ENCODE assay signal across 9 cellular contexts in genomic region chr1:42960693-42961559, GRCh38. TPM values are rescaled to one million over a fixed set of nuclear protein-coding genes. Genes with fewer than 3 reads are reported as not detected.
DNase-seq lines count a peak whose midpoint lies in the region; ATAC-seq, FAIRE-seq and TF ChIP-seq lines count a peak whose summit lies in the region.
"Had no signal": no experiment of that assay in that cellular context is flagged by ENCODE, and none has a peak within 500 bp of the region (broad histone marks: within the 10 kb centered on the region; RNA-seq: fewer than 3 reads in every experiment).

No MANE protein-coding gene starts in this region.

- ATAC-seq in HG02798 (IDR thresholded peaks at IDR 0.05; ENCODE audit: poor library complexity, unreplicated experiment) (no peak), SK-N-SH treated with all-trans-retinoic acid at 6 μM for 48 hours (no peak)

- no peak overlapping the region for H3K4me3 ChIP-seq in esophagus muscularis mucosa
- no peak overlapping the region for H3K4me3 ChIP-seq in trophoblast cell (ENCODE audit: low read depth, low read length)

- no peak overlapping the region for H3K4me2 ChIP-seq in trophoblast cell (ENCODE audit: low read length)

- no peak for TF ChIP-seq POLR2A in esophagus muscularis mucosa (IDR thresholded peaks at IDR 0.05; ENCODE audit: low read depth)

- intact Hi-C loops in esophagus muscularis mucosa (cut with DNase I): no loop called here

- H3K36me3 ChIP-seq in esophagus muscularis mucosa (no peaks in the 10 kb centered on the region), trophoblast cell (ENCODE audit: control insufficient read depth in 1 of 2, insufficient read depth in 2 of 2, low read length in 2 of 2) (peaks cover 3 to 5% of the 10 kb centered on the region in 2 experiments)

- H3K27me3 ChIP-seq in esophagus muscularis mucosa (no peaks in the 10 kb centered on the region), trophoblast cell (ENCODE audit: insufficient read depth, low read length) (no peaks in the 10 kb centered on the region)

- peak; percentile 55 for FAIRE-seq in RCC 7860 (lab: Jason Lieb, UNC)

- no peak overlapping the region for H2BK5ac ChIP-seq in trophoblast cell (ENCODE audit: low read depth, low read length, poor library complexity)

- DNase-seq in ELF-1 (ENCODE audit: low read depth, low spot score): peak; percentile 23
- DNase-seq in RCC 7860 (ENCODE audit: low spot score): peak; percentile 53
- DNase-seq in esophagus muscularis mucosa (ENCODE audit: extremely low spot score): no peak
- no peak for DNase-seq in trophoblast cell
- DNase-seq in NOMO-1 (lab: John Stamatoyannopoulos, UW; ENCODE audit: unreplicated experiment in 2 of 2): no peak
- no peak for DNase-seq in dedifferentiated amniotic fluid mesenchymal stem cell (ENCODE audit: extremely low spot score)
- DNase-seq: NCI-H2029 treated with DMSO at 0.1 percent for 48 hours had no signal

- WGBS in esophagus muscularis mucosa: 85% methylated on average over 9 of the region's 10 CpGs
- no CpG with 5 or more reads among the region's 10 CpGs for WGBS in trophoblast cell (ENCODE audit: extremely low coverage, insufficient coverage, insufficient read length)

- H4K12ac ChIP-seq in trophoblast cell (ENCODE audit: low read depth, low read length): no peak overlapping the region

- peaks cover 37% of the 10 kb centered on the region for H3K79me1 ChIP-seq in trophoblast cell (ENCODE audit: low read length)

- H3K79me2 ChIP-seq in trophoblast cell (ENCODE audit: control insufficient read depth, insufficient read depth, low read length, poor library complexity): peaks cover 30% of the 10 kb centered on the region

- peaks cover 27 to 64% (median 55%) of the 10 kb centered on the region in 4 donors for H3K4me1 ChIP-seq in esophagus muscularis mucosa
- peaks cover 24 to 25% of the 10 kb centered on the region in 2 experiments for H3K4me1 ChIP-seq in trophoblast cell (ENCODE audit: control insufficient read depth in 1 of 2, insufficient read depth in 2 of 2, low read length in 2 of 2)

- peak overlapping the region; percentile 78 to 97 (median 88) for H3K27ac ChIP-seq in esophagus muscularis mucosa (replicated peaks in 1 of 4)
- H3K27ac ChIP-seq in trophoblast cell (ENCODE audit: low read depth, low read length): no peak overlapping the region

- H4K8ac ChIP-seq in trophoblast cell (ENCODE audit: low read depth, low read length): peak overlapping the region; percentile 7

- peak overlapping the region; percentile 51 for H2AK5ac ChIP-seq in trophoblast cell (ENCODE audit: low read length)

- H3K18ac ChIP-seq in trophoblast cell (ENCODE audit: low read length): peak overlapping the region; percentile 42

- no peak overlapping the region for H2AFZ ChIP-seq in trophoblast cell (ENCODE audit: insufficient read depth, low read length, poor library complexity)

- H4K91ac ChIP-seq in trophoblast cell (ENCODE audit: low read depth, low read length): peak overlapping the region; percentile 32

- H2BK12ac ChIP-seq in trophoblast cell (ENCODE audit: low read length): peak overlapping the region; percentile 67

- H3K9ac ChIP-seq in trophoblast cell (ENCODE audit: low read length): no peak overlapping the region

- peak overlapping the region; percentile 28 for H3K23ac ChIP-seq in trophoblast cell (ENCODE audit: low read length)

- peak overlapping the region; percentile 36 for H3K14ac ChIP-seq in trophoblast cell (ENCODE audit: low read length)

- H3K4ac ChIP-seq in trophoblast cell (ENCODE audit: low read depth, low read length): peak overlapping the region; percentile 18

- peak overlapping the region; percentile 53 for H2BK120ac ChIP-seq in trophoblast cell (ENCODE audit: insufficient read depth, low read length, poor library complexity)

- TF ChIP-seq CTCF in esophagus muscularis mucosa (IDR thresholded peaks at IDR 0.05): no peak

- no peak for TF ChIP-seq EP300 in esophagus muscularis mucosa (IDR thresholded peaks at IDR 0.05)

- H3K9me3 ChIP-seq in esophagus muscularis mucosa: no peaks in the 10 kb centered on the region
- H3K9me3 ChIP-seq in trophoblast cell (ENCODE audit: insufficient read depth, low read depth, low read length): no peaks in the 10 kb centered on the region

TF ChIP-seq in SK-N-SH treated with all-trans-retinoic acid at 6 μM for 48 hours, 23 proteins besides CTCF, POLR2A, EP300 and RAD21:
- TF ChIP-seq, protein P1, sequence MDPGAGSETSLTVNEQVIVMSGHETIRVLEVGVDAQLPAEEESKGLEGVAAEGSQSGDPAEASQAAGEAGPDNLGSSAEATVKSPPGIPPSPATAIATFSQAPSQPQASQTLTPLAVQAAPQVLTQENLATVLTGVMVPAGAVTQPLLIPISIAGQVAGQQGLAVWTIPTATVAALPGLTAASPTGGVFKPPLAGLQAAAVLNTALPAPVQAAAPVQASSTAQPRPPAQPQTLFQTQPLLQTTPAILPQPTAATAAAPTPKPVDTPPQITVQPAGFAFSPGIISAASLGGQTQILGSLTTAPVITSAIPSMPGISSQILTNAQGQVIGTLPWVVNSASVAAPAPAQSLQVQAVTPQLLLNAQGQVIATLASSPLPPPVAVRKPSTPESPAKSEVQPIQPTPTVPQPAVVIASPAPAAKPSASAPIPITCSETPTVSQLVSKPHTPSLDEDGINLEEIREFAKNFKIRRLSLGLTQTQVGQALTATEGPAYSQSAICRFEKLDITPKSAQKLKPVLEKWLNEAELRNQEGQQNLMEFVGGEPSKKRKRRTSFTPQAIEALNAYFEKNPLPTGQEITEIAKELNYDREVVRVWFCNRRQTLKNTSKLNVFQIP (CRISPR knock-in tag; IDR thresholded peaks at IDR 0.05; ENCODE audit: borderline replicate concordance, low read depth): no peak
- no peak for TF ChIP-seq ESRRG (CRISPR knock-in tag; IDR thresholded peaks at IDR 0.05)
- TF ChIP-seq BACH2 (CRISPR knock-in tag; IDR thresholded peaks at IDR 0.05; ENCODE audit: borderline replicate concordance): no peak
- no peak for TF ChIP-seq TCF4 (CRISPR knock-in tag; IDR thresholded peaks at IDR 0.05; ENCODE audit: borderline replicate concordance)
- TF ChIP-seq, protein P2, sequence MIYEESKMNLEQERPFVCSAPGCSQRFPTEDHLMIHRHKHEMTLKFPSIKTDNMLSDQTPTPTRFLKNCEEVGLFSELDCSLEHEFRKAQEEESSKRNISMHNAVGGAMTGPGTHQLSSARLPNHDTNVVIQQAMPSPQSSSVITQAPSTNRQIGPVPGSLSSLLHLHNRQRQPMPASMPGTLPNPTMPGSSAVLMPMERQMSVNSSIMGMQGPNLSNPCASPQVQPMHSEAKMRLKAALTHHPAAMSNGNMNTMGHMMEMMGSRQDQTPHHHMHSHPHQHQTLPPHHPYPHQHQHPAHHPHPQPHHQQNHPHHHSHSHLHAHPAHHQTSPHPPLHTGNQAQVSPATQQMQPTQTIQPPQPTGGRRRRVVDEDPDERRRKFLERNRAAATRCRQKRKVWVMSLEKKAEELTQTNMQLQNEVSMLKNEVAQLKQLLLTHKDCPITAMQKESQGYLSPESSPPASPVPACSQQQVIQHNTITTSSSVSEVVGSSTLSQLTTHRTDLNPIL (CRISPR knock-in tag; IDR thresholded peaks at IDR 0.05; ENCODE audit: low read depth): no peak
- TF ChIP-seq SNAI2 (CRISPR knock-in tag; IDR thresholded peaks at IDR 0.05): no peak
- TF ChIP-seq TOX (CRISPR knock-in tag; IDR thresholded peaks at IDR 0.05; ENCODE audit: borderline replicate concordance): no peak
- no peak for TF ChIP-seq ARNTL (CRISPR knock-in tag; IDR thresholded peaks at IDR 0.05; ENCODE audit: borderline replicate concordance, low read depth)

RNA-seq across cellular contexts. Expression of gene SLC2A1, which starts 2.3 kb away (rescaled TPM):
- 10 to 100 TPM; 17.4 to 63.6 (median 31.8) TPM for total RNA-seq in esophagus muscularis mucosa
- 1,633 and 1,681 TPM in 2 replicates for polyA plus RNA-seq in trophoblast cell (2013)

Comparison
In these comparisons a context has a peak if more than half of its experiments do, and no peak if none do; other contexts are left out.
1. DNase-seq: peak in ELF-1 (single experiment) and RCC 7860 (single experiment); none in esophagus muscularis mucosa (single experiment), trophoblast cell (0 of 2), NOMO-1 (0 of 2) and dedifferentiated amniotic fluid mesenchymal stem cell (single experiment).